Comparison of ENCODE assay signal across 1 cellular context in the genomic region with DNA sequence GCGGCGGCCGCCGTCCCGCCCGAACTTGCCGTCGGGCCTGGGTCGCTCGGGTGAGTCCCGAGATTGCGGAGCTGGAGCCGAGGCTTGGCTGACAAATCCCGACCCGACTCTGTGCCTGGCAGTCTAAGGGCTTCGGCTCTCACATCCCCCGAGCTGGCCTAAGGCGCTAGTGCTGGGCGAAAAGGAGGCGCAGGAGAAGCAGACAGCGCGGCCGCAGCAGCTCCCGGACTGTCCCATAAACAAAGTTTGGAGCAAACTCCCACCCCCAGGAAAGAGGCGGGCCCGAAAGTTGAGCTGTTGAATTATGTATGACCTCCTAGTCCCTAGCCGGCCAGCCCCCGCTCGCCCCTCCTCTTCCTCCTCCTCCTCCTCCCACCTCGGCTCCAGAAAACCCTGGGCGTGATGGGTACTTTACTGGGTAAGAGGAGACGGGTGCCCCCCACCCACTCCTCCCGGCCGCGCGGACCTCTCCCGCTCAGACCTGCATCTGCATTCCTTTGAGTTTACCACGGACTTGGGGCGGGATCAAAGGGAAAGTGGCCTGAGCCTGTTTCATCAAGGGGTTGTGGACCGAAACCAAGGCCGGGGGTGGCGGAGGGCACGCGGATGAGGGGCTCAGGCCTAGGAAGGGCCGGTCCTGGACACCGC.
TF ChIP-seq lines count a peak whose summit lies in the region.

A gene (minus strand): TSS at position 230 of the 648 bp plus-strand sequence. CDS start 719 bp downstream, outside the sequence.

TF ChIP-seq in HepG2, 621 proteins besides CTCF, POLR2A, EP300 and RAD21 (continued from another document and continues in another):
- TF ChIP-seq, protein P1, sequence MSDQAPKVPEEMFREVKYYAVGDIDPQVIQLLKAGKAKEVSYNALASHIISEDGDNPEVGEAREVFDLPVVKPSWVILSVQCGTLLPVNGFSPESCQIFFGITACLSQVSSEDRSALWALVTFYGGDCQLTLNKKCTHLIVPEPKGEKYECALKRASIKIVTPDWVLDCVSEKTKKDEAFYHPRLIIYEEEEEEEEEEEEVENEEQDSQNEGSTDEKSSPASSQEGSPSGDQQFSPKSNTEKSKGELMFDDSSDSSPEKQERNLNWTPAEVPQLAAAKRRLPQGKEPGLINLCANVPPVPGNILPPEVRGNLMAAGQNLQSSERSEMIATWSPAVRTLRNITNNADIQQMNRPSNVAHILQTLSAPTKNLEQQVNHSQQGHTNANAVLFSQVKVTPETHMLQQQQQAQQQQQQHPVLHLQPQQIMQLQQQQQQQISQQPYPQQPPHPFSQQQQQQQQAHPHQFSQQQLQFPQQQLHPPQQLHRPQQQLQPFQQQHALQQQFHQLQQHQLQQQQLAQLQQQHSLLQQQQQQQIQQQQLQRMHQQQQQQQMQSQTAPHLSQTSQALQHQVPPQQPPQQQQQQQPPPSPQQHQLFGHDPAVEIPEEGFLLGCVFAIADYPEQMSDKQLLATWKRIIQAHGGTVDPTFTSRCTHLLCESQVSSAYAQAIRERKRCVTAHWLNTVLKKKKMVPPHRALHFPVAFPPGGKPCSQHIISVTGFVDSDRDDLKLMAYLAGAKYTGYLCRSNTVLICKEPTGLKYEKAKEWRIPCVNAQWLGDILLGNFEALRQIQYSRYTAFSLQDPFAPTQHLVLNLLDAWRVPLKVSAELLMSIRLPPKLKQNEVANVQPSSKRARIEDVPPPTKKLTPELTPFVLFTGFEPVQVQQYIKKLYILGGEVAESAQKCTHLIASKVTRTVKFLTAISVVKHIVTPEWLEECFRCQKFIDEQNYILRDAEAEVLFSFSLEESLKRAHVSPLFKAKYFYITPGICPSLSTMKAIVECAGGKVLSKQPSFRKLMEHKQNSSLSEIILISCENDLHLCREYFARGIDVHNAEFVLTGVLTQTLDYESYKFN (CRISPR knock-in tag; conservative IDR thresholded peaks at IDR 0.05): peak; percentile 58
- TF ChIP-seq, protein P2, sequence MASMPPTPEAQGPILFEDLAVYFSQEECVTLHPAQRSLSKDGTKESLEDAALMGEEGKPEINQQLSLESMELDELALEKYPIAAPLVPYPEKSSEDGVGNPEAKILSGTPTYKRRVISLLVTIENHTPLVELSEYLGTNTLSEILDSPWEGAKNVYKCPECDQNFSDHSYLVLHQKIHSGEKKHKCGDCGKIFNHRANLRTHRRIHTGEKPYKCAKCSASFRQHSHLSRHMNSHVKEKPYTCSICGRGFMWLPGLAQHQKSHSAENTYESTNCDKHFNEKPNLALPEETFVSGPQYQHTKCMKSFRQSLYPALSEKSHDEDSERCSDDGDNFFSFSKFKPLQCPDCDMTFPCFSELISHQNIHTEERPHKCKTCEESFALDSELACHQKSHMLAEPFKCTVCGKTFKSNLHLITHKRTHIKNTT (CRISPR knock-in tag; IDR thresholded peaks at IDR 0.05): 0 out of 2 replicates have a peak, but pooled peaks have one; percentile 27
- no peak for TF ChIP-seq KLF15 (CRISPR knock-in tag; IDR thresholded peaks at IDR 0.05; ENCODE audit: borderline replicate concordance)
- TF ChIP-seq ZNF234 (CRISPR knock-in tag; conservative IDR thresholded peaks at IDR 0.05): no peak
- TF ChIP-seq ZFP62 (CRISPR knock-in tag; IDR thresholded peaks at IDR 0.05): no peak
- TF ChIP-seq, protein P3, sequence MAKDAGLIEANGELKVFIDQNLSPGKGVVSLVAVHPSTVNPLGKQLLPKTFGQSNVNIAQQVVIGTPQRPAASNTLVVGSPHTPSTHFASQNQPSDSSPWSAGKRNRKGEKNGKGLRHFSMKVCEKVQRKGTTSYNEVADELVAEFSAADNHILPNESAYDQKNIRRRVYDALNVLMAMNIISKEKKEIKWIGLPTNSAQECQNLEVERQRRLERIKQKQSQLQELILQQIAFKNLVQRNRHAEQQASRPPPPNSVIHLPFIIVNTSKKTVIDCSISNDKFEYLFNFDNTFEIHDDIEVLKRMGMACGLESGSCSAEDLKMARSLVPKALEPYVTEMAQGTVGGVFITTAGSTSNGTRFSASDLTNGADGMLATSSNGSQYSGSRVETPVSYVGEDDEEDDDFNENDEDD (CRISPR knock-in tag; IDR thresholded peaks at IDR 0.05; ENCODE audit: borderline replicate concordance): peak; percentile 75; the same call in 1 of the 2 replicates
- no peak for TF ChIP-seq NR2F6 (IDR thresholded peaks at IDR 0.05)
- TF ChIP-seq NR2F6 (CRISPR knock-in tag; IDR thresholded peaks at IDR 0.05): no peak
- no peak for TF ChIP-seq ZNF652 (CRISPR knock-in tag; IDR thresholded peaks at IDR 0.05; ENCODE audit: borderline replicate concordance, low read depth)
- no peak for TF ChIP-seq RELA (CRISPR knock-in tag; IDR thresholded peaks at IDR 0.05)
- TF ChIP-seq CCAR2 (optimal IDR thresholded peaks at IDR 0.05; ENCODE audit: low read depth, low read length): no peak
- no peak for TF ChIP-seq ZNF17 (CRISPR knock-in tag; IDR thresholded peaks at IDR 0.05)
- no peak; the same call in 1 of the 2 replicates for TF ChIP-seq ISL2 (CRISPR knock-in tag; IDR thresholded peaks at IDR 0.05)
- TF ChIP-seq, protein P4, sequence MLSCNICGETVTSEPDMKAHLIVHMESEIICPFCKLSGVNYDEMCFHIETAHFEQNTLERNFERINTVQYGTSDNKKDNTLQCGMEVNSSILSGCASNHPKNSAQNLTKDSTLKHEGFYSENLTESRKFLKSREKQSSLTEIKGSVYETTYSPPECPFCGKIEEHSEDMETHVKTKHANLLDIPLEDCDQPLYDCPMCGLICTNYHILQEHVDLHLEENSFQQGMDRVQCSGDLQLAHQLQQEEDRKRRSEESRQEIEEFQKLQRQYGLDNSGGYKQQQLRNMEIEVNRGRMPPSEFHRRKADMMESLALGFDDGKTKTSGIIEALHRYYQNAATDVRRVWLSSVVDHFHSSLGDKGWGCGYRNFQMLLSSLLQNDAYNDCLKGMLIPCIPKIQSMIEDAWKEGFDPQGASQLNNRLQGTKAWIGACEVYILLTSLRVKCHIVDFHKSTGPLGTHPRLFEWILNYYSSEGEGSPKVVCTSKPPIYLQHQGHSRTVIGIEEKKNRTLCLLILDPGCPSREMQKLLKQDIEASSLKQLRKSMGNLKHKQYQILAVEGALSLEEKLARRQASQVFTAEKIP (CRISPR knock-in tag; IDR thresholded peaks at IDR 0.05; ENCODE audit: borderline replicate concordance): no peak
- TF ChIP-seq KAT8 (CRISPR knock-in tag; IDR thresholded peaks at IDR 0.05): peak; percentile 64
- TF ChIP-seq HMGA1 (CRISPR knock-in tag; conservative IDR thresholded peaks at IDR 0.05): no peak
- TF ChIP-seq, protein P5, sequence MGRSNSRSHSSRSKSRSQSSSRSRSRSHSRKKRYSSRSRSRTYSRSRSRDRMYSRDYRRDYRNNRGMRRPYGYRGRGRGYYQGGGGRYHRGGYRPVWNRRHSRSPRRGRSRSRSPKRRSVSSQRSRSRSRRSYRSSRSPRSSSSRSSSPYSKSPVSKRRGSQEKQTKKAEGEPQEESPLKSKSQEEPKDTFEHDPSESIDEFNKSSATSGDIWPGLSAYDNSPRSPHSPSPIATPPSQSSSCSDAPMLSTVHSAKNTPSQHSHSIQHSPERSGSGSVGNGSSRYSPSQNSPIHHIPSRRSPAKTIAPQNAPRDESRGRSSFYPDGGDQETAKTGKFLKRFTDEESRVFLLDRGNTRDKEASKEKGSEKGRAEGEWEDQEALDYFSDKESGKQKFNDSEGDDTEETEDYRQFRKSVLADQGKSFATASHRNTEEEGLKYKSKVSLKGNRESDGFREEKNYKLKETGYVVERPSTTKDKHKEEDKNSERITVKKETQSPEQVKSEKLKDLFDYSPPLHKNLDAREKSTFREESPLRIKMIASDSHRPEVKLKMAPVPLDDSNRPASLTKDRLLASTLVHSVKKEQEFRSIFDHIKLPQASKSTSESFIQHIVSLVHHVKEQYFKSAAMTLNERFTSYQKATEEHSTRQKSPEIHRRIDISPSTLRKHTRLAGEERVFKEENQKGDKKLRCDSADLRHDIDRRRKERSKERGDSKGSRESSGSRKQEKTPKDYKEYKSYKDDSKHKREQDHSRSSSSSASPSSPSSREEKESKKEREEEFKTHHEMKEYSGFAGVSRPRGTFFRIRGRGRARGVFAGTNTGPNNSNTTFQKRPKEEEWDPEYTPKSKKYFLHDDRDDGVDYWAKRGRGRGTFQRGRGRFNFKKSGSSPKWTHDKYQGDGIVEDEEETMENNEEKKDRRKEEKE (IDR thresholded peaks at IDR 0.05): no peak
- TF ChIP-seq, protein P6, sequence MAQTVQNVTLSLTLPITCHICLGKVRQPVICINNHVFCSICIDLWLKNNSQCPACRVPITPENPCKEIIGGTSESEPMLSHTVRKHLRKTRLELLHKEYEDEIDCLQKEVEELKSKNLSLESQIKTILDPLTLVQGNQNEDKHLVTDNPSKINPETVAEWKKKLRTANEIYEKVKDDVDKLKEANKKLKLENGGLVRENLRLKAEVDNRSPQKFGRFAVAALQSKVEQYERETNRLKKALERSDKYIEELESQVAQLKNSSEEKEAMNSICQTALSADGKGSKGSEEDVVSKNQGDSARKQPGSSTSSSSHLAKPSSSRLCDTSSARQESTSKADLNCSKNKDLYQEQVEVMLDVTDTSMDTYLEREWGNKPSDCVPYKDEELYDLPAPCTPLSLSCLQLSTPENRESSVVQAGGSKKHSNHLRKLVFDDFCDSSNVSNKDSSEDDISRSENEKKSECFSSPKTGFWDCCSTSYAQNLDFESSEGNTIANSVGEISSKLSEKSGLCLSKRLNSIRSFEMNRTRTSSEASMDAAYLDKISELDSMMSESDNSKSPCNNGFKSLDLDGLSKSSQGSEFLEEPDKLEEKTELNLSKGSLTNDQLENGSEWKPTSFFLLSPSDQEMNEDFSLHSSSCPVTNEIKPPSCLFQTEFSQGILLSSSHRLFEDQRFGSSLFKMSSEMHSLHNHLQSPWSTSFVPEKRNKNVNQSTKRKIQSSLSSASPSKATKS (CRISPR knock-in tag; IDR thresholded peaks at IDR 0.05): no peak
- TF ChIP-seq, protein P7, sequence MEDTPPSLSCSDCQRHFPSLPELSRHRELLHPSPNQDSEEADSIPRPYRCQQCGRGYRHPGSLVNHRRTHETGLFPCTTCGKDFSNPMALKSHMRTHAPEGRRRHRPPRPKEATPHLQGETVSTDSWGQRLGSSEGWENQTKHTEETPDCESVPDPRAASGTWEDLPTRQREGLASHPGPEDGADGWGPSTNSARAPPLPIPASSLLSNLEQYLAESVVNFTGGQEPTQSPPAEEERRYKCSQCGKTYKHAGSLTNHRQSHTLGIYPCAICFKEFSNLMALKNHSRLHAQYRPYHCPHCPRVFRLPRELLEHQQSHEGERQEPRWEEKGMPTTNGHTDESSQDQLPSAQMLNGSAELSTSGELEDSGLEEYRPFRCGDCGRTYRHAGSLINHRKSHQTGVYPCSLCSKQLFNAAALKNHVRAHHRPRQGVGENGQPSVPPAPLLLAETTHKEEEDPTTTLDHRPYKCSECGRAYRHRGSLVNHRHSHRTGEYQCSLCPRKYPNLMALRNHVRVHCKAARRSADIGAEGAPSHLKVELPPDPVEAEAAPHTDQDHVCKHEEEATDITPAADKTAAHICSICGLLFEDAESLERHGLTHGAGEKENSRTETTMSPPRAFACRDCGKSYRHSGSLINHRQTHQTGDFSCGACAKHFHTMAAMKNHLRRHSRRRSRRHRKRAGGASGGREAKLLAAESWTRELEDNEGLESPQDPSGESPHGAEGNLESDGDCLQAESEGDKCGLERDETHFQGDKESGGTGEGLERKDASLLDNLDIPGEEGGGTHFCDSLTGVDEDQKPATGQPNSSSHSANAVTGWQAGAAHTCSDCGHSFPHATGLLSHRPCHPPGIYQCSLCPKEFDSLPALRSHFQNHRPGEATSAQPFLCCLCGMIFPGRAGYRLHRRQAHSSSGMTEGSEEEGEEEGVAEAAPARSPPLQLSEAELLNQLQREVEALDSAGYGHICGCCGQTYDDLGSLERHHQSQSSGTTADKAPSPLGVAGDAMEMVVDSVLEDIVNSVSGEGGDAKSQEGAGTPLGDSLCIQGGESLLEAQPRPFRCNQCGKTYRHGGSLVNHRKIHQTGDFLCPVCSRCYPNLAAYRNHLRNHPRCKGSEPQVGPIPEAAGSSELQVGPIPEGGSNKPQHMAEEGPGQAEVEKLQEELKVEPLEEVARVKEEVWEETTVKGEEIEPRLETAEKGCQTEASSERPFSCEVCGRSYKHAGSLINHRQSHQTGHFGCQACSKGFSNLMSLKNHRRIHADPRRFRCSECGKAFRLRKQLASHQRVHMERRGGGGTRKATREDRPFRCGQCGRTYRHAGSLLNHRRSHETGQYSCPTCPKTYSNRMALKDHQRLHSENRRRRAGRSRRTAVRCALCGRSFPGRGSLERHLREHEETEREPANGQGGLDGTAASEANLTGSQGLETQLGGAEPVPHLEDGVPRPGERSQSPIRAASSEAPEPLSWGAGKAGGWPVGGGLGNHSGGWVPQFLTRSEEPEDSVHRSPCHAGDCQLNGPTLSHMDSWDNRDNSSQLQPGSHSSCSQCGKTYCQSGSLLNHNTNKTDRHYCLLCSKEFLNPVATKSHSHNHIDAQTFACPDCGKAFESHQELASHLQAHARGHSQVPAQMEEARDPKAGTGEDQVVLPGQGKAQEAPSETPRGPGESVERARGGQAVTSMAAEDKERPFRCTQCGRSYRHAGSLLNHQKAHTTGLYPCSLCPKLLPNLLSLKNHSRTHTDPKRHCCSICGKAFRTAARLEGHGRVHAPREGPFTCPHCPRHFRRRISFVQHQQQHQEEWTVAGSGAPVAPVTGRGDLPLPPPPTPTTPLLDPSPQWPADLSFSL (CRISPR knock-in tag; IDR thresholded peaks at IDR 0.05): 0 out of 2 replicates have a peak, but pooled peaks have one; percentile 11
- TF ChIP-seq XRCC5 (optimal IDR thresholded peaks at IDR 0.05; ENCODE audit: low read length): peak; percentile 30
- 0 out of 2 replicates have a peak, but pooled peaks have one; percentile 42 for TF ChIP-seq ZBTB20 (CRISPR knock-in tag; IDR thresholded peaks at IDR 0.05; ENCODE audit: borderline replicate concordance, low read depth)
- no peak for TF ChIP-seq YY1 (IDR thresholded peaks at IDR 0.05; ENCODE audit: insufficient read depth, insufficient replicate concordance, low read depth, low read length)
- TF ChIP-seq, protein P8, sequence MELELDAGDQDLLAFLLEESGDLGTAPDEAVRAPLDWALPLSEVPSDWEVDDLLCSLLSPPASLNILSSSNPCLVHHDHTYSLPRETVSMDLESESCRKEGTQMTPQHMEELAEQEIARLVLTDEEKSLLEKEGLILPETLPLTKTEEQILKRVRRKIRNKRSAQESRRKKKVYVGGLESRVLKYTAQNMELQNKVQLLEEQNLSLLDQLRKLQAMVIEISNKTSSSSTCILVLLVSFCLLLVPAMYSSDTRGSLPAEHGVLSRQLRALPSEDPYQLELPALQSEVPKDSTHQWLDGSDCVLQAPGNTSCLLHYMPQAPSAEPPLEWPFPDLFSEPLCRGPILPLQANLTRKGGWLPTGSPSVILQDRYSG (CRISPR knock-in tag; IDR thresholded peaks at IDR 0.05): no peak
- no peak; the same call in 1 of the 2 replicates for TF ChIP-seq HIVEP1 (CRISPR knock-in tag; IDR thresholded peaks at IDR 0.05)
- peak; percentile 92 for TF ChIP-seq TAF1 (CRISPR knock-in tag; IDR thresholded peaks at IDR 0.05)
- TF ChIP-seq ARHGAP35 (CRISPR knock-in tag; IDR thresholded peaks at IDR 0.05; ENCODE audit: borderline replicate concordance): no peak; the same call in 1 of the 2 replicates
- no peak for TF ChIP-seq SOX6 (IDR thresholded peaks at IDR 0.05)
- peak; percentile 62 for TF ChIP-seq SOX6 (CRISPR knock-in tag; IDR thresholded peaks at IDR 0.05)
- TF ChIP-seq, protein P9, sequence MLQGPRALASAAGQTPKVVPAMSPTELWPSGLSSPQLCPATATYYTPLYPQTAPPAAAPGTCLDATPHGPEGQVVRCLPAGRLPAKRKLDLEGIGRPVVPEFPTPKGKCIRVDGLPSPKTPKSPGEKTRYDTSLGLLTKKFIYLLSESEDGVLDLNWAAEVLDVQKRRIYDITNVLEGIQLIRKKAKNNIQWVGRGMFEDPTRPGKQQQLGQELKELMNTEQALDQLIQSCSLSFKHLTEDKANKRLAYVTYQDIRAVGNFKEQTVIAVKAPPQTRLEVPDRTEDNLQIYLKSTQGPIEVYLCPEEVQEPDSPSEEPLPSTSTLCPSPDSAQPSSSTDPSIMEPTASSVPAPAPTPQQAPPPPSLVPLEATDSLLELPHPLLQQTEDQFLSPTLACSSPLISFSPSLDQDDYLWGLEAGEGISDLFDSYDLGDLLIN (CRISPR knock-in tag; IDR thresholded peaks at IDR 0.05; ENCODE audit: borderline replicate concordance): no peak; the same call in 1 of the 2 replicates
- no peak for TF ChIP-seq NR2F2 (IDR thresholded peaks at IDR 0.05; ENCODE audit: borderline replicate concordance, low read depth)
- TF ChIP-seq SUZ12 (IDR thresholded peaks at IDR 0.05; ENCODE audit: low read depth, low read length): no peak
- TF ChIP-seq TBX2 (CRISPR knock-in tag; IDR thresholded peaks at IDR 0.05; ENCODE audit: borderline replicate concordance): peak; percentile 60; the same call in 1 of the 2 replicates
